Comparison of ENCODE assay signal across 14 cellular contexts in genomic region chr12:80938397-80938796, GRCh38. TPM values are rescaled to one million over a fixed set of nuclear protein-coding genes. Genes with fewer than 3 reads are reported as not detected.
DNase-seq lines count a peak whose midpoint lies in the region; ATAC-seq, FAIRE-seq and TF ChIP-seq lines count a peak whose summit lies in the region.
"Had no signal": no experiment of that assay in that cellular context is flagged by ENCODE, and none has a peak within 500 bp of the region (broad histone marks: within the 10 kb centered on the region; RNA-seq: fewer than 3 reads in every experiment).

No MANE protein-coding gene starts in this region.

- no peak for DNase-seq in HFF-Myc (ENCODE audit: extremely low read depth, low read depth)
- no peak for DNase-seq in dorsolateral prefrontal cortex
- no peak for DNase-seq in NCI-H1436 treated with DMSO at 0.1 percent for 48 hours (lab: John Stamatoyannopoulos, UW)
- DNase-seq in pancreas: no peak
- no peak for DNase-seq in NCI-H2081 treated with DMSO at 0.1 percent for 48 hours (lab: John Stamatoyannopoulos, UW)
- DNase-seq: GDM1, left cardiac atrium, RPMI8226, stomach had no signal

- intact Hi-C loops in dorsolateral prefrontal cortex (cut with DNase I): loop anchor here in 1 of 2 donors (10.0 kb wide), 1 partner anchor 104 kb away; no protein-coding TSS in a partner anchor
- intact Hi-C loops in pancreas (cut with DNase I): no loop called here

- no peak for TF ChIP-seq RAD21 in neural cell (conservative IDR thresholded peaks at IDR 0.05)

- peak overlapping the region; percentile 92 for H3K4me3 ChIP-seq in GM08714 (ENCODE audit: low read length)
- H3K4me3 ChIP-seq in HFF-Myc (replicated peaks; ENCODE audit: low read depth, low read length): peak overlapping the region; percentile 85; the same call in 1 of the 2 replicates
- H3K4me3 ChIP-seq in dorsolateral prefrontal cortex: peak overlapping the region in 47 of 59 donors; percentile 59 to 93 (median 82)
- H3K4me3 ChIP-seq in neural cell (ENCODE audit: low read length): peak overlapping the region; percentile 86
- peak overlapping the region in 1 of 4 donors; percentile 72 for H3K4me3 ChIP-seq in pancreas

- H3K9me3 ChIP-seq in neural cell (ENCODE audit: low read length) (no peaks in the 10 kb centered on the region), pancreas (no peaks in the 10 kb centered on the region)
- H3K9me3 ChIP-seq: stomach had no signal

- peaks cover 13% of the 10 kb centered on the region for H3K79me2 ChIP-seq in neural cell (replicated peaks; ENCODE audit: insufficient read depth, low read length)
- H3K79me2 ChIP-seq: parathyroid adenoma had no signal

- H3F3A ChIP-seq in neural cell (ENCODE audit: insufficient read depth, low read length, poor library complexity, severe bottlenecking): peaks cover 3% of the 10 kb centered on the region

- H4K20me1 ChIP-seq in neural cell (ENCODE audit: insufficient read depth): no peaks in the 10 kb centered on the region

- 48 to 57% methylated on average over 7 of the region's 7 CpGs for WGBS in pancreas, 2 donors

- no peak overlapping the region for H2AFZ ChIP-seq in neural cell (ENCODE audit: low read depth, low read length)

- TF ChIP-seq EP300 in neural cell (conservative IDR thresholded peaks at IDR 0.05; ENCODE audit: poor library complexity, severe bottlenecking): no peak

- H3K9me2 ChIP-seq in neural cell (ENCODE audit: insufficient read depth, low read length): no peaks in the 10 kb centered on the region

- TF ChIP-seq CTCF in HFF-Myc (IDR thresholded peaks at IDR 0.05; ENCODE audit: low read depth, low read length, missing control alignments) (no peak), dorsolateral prefrontal cortex (IDR thresholded peaks at IDR 0.05 in 54 of 56, conservative IDR thresholded peaks at IDR 0.05 in 2 of 56; ENCODE audit: low read depth in 1 of 56, partially characterized antibody in 56 of 56) (no peak), neural cell (IDR thresholded peaks at IDR 0.05; ENCODE audit: poor library complexity, severe bottlenecking) (no peak), pancreas (IDR thresholded peaks at IDR 0.05) (no peak)

- H3K36me3 ChIP-seq in neural cell (ENCODE audit: insufficient read depth, low read length): no peaks in the 10 kb centered on the region
- no peaks in the 10 kb centered on the region for H3K36me3 ChIP-seq in pancreas
- H3K36me3 ChIP-seq: stomach had no signal

- H3K27me3 ChIP-seq in dorsolateral prefrontal cortex (peaks cover 0 to 3% (median 0%) of the 10 kb centered on the region in 45 donors), neural cell (ENCODE audit: insufficient read depth, low read depth, low read length) (no peaks in the 10 kb centered on the region), pancreas (peaks cover 0 to 8% (median 0%) of the 10 kb centered on the region in 4 donors)

- peaks cover 0 to 4% (median 0%) of the 10 kb centered on the region in 3 donors for H3K4me1 ChIP-seq in pancreas
- H3K4me1 ChIP-seq: parathyroid adenoma had no signal

- FAIRE-seq in pancreas (lab: Jason Lieb, UNC): no peak

- no peak overlapping the region for H3K4me2 ChIP-seq in neural cell (ENCODE audit: low read length)

- ATAC-seq in GM19397 (IDR thresholded peaks at IDR 0.05; ENCODE audit: unreplicated experiment): no peak
- ATAC-seq in pancreas: no peak
- ATAC-seq: activated naive CD4-positive, alpha-beta T cell treated with anti-CD3 and anti-CD28 coated beads, Interleukin-2, amount 50 U/mL, for 72 hours had no signal

- H3K9ac ChIP-seq in neural cell (ENCODE audit: low read length): no peak overlapping the region
- H3K9ac ChIP-seq: parathyroid adenoma had no signal

- H3K27ac ChIP-seq in dorsolateral prefrontal cortex: peak overlapping the region in 11 of 59 donors; percentile 6 to 96 (median 88)
- H3K27ac ChIP-seq in neural cell (ENCODE audit: low read length): peak overlapping the region; percentile 43
- no peak overlapping the region for H3K27ac ChIP-seq in pancreas
- H3K27ac ChIP-seq: parathyroid adenoma had no signal

TF ChIP-seq in neural cell, 6 proteins besides CTCF, POLR2A, EP300 and RAD21:
- TF ChIP-seq TAF1 (IDR thresholded peaks at IDR 0.05; ENCODE audit: low read depth) (no peak), EZH2 (IDR thresholded peaks at IDR 0.05; ENCODE audit: borderline replicate concordance, insufficient read depth, low read length, poor library complexity, severe bottlenecking) (no peak), POLR2AphosphoS5 (IDR thresholded peaks at IDR 0.05) (no peak), REST (IDR thresholded peaks at IDR 0.05; ENCODE audit: borderline replicate concordance) (no peak), MXI1 (conservative IDR thresholded peaks at IDR 0.05; ENCODE audit: poor library complexity, severe bottlenecking) (no peak), SMC3 (conservative IDR thresholded peaks at IDR 0.05; ENCODE audit: poor library complexity) (no peak)

RNA-seq across cellular contexts. Expression of gene LIN7A, which starts 0.7 kb away (rescaled TPM):
- total RNA-seq in dorsolateral prefrontal cortex (10 to 100 TPM in 119 of 120 experiments, 1 to 10 TPM in 1; 9.9 to 65.4 (median 38.1) TPM), pancreas (1 to 10 TPM in 1 of 6 donors, under 1 TPM in 5; 0.12 to 1.5 (median 0.64) TPM)
- polyA plus RNA-seq in neural cell (31.5 and 36.4 TPM in 2 replicates), pancreas (under 1 TPM; 0.19 to 0.77 TPM)
- 102 and 119 TPM in 2 replicates for polyA minus RNA-seq in neural cell
- total RNA-seq: activated naive CD4-positive, alpha-beta T cell treated with anti-CD3 and anti-CD28 coated beads, Interleukin-2, amount 50 U/mL, for 72 hours had no signal

Comparison
In these comparisons a context has a peak if more than half of its experiments do, and no peak if none do; other contexts are left out.
1. RNA of gene LIN7A, which starts 0.7 kb away (total RNA-seq): 9.9 to 65.4 TPM in dorsolateral prefrontal cortex; 0.12 to 1.5 TPM in pancreas; every median in the first group is over 4 times any median in the second.